ENCODE assay signal across 20 cellular contexts in the genomic region with DNA sequence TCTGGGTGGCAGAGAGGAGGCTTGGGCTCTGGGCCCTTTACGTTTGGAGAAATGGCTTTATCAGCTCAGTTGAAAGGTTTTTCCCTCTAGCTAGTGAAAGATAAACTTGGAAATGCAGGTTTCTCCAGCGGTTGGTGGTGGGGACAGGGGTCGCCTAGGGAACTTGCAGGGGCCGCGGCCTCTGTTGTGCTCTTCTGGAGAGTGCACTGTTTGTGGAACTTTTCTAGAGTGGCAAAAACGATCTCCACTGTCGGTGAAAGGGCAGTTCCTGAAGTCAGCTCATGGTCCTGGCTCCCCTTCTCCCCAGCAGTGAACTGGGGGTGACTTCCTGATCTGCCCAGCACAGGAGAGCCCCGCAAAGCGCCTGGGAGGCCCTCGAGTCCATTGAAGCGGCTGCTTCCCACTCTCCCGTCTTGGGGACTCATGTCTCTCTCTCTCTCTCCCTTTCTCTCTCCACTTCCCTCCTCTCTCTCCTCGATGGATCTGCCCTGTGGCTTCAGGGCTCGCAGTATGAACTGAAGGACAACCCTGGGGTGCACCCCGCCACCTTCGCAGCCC. TPM values are rescaled to one million over a fixed set of nuclear protein-coding genes. Genes with fewer than 3 reads are reported as not detected.
A peak's percentile ranks its signal among the peaks of the same experiment; 100 is the strongest.
DNase-seq lines count a peak whose midpoint lies in the region; ATAC-seq, FAIRE-seq and TF ChIP-seq lines count a peak whose summit lies in the region.
"Had no signal": no experiment of that assay in that cellular context is flagged by ENCODE, and none has a peak within 500 bp of the region (broad histone marks: within the 10 kb centered on the region; RNA-seq: fewer than 3 reads in every experiment).

No MANE protein-coding gene starts in this region.

- ATAC-seq in GM21526 (IDR thresholded peaks at IDR 0.05; ENCODE audit: low FRiP score, unreplicated experiment) (no peak), GM18511 (IDR thresholded peaks at IDR 0.05; ENCODE audit: unreplicated experiment) (no peak)
- ATAC-seq: activated CD8-positive, alpha-beta memory T cell treated with anti-CD3 and anti-CD28 coated beads, Interleukin-2, amount 10 ng/mL, durations not matched to agents 7 days and 5 days; naive thymus-derived CD8-positive, alpha-beta T cell; right cardiac atrium; Right ventricle myocardium inferior had no signal

- H2BK20ac ChIP-seq in H1 (ENCODE audit: low read length), result no peak overlapping the region; the same call in 1 of the 2 replicates

- H3K9ac ChIP-seq in BLaER1 (peak overlapping the region; percentile 95), HUES48 (ENCODE audit: low read depth, low read length) (no peak overlapping the region), H1 (replicated peaks in 1 of 4; ENCODE audit: extremely low read depth in 1 of 4, low read depth in 3 of 4, low read length in 3 of 4) (no peak overlapping the region; a peak in 1 of 7 replicates), mesendoderm (ENCODE audit: low read length) (peak overlapping the region; percentile 24)

- H4K20me1 ChIP-seq in BLaER1 (peaks cover 91% of the 10 kb centered on the region), H1 (replicated peaks in 1 of 2; ENCODE audit: control insufficient read depth in 1 of 2, insufficient read depth in 2 of 2, low read length in 2 of 2) (peaks cover 10 to 12% of the 10 kb centered on the region in 2 experiments)

- H3K27me3 ChIP-seq in BLaER1 (peaks cover 100% of the 10 kb centered on the region), HUES48 (ENCODE audit: control insufficient read depth, insufficient read depth, low read length) (peaks cover 94% of the 10 kb centered on the region), H1 (replicated peaks in 1 of 4; ENCODE audit: control insufficient read depth in 3 of 4, extremely low read depth in 1 of 4, insufficient read depth in 3 of 4, low read length in 3 of 4) (peaks cover 79 to 94% (median 86%) of the 10 kb centered on the region in 4 experiments), mesendoderm (ENCODE audit: insufficient read depth, low read length, poor library complexity) (peaks cover 58% of the 10 kb centered on the region)

- H2BK120ac ChIP-seq in H1 (replicated peaks; ENCODE audit: low read depth, low read length) (peak overlapping the region; percentile 72), mesendoderm (ENCODE audit: low read depth, low read length) (no peak overlapping the region)

- TF ChIP-seq RAD21 in H1 (IDR thresholded peaks at IDR 0.05 in 1 of 2, conservative IDR thresholded peaks at IDR 0.05 in 1 of 2; ENCODE audit: low read depth in 2 of 2, low read length in 2 of 2), result no peak

- H3K4ac ChIP-seq in H1 (replicated peaks; ENCODE audit: insufficient read length, low read depth, low read length) (no peak overlapping the region), mesendoderm (ENCODE audit: low read depth, low read length) (no peak overlapping the region)

- H3K23ac ChIP-seq in H1 (ENCODE audit: insufficient read length) (no peak overlapping the region), mesendoderm (ENCODE audit: low read length) (peak overlapping the region; percentile 29)

- no peak for TF ChIP-seq CTCF in H1 (IDR thresholded peaks at IDR 0.05; ENCODE audit: control extremely low read depth in 1 of 3, insufficient read depth in 1 of 3, low read depth in 1 of 3, low read length in 3 of 3)

- H3K36me3 ChIP-seq in BLaER1 (peaks cover 38% of the 10 kb centered on the region), HUES48 (ENCODE audit: control insufficient read depth, insufficient read depth, low read length) (no peaks in the 10 kb centered on the region), H1 (ENCODE audit: control insufficient read depth in 2 of 4, insufficient read depth in 4 of 4, low read length in 3 of 4) (peaks cover 0 to 3% (median 0%) of the 10 kb centered on the region in 4 experiments; a peak in 2 of 8 replicates), mesendoderm (ENCODE audit: control insufficient read depth, insufficient read depth, low read length) (no peaks in the 10 kb centered on the region)

- H2BK12ac ChIP-seq in H1 (ENCODE audit: low read depth, low read length), result peak overlapping the region; percentile 97; the same call in 1 of the 2 replicates

- no peak overlapping the region for H2AFZ ChIP-seq in H1 (ENCODE audit: low read length)

- peaks cover 34% of the 10 kb centered on the region; the same call in 1 of the 2 replicates for H3K23me2 ChIP-seq in H1 (ENCODE audit: low read depth, low read length)

- H3K79me2 ChIP-seq in H1 (ENCODE audit: control insufficient read depth in 1 of 2, insufficient read depth in 2 of 2, low read length in 2 of 2) (0 out of 4 replicates have a peak, but pooled peaks cover 0 to 6% of the 10 kb centered on the region in 2 experiments), mesendoderm (ENCODE audit: control insufficient read depth, insufficient read depth, low read length) (no peaks in the 10 kb centered on the region)

- FAIRE-seq in H1 (lab: Jason Lieb, UNC), result no peak
- FAIRE-seq: GM12891 had no signal

- H4K8ac ChIP-seq in H1 (ENCODE audit: extremely low read depth, insufficient read depth, low read length) (no peak overlapping the region), mesendoderm (ENCODE audit: low read depth, low read length) (no peak overlapping the region)

- POLR2A ChIA-PET in H1 (lab: Charles Lee; ENCODE audit: partially characterized antibody), result no interaction called here

- CTCF ChIA-PET in H1 (lab: Charles Lee; ENCODE audit: partially characterized antibody), result interaction anchor here (0.5 to 1.1 kb wide), 3 partner anchors 24 to 208 kb away, joined by 3 to 4 read pairs (median 3); no protein-coding TSS in a partner anchor

- no peak overlapping the region for H4K91ac ChIP-seq in H1 (replicated peaks; ENCODE audit: insufficient read length, low read length)

- no peak overlapping the region for H3K56ac ChIP-seq in H1 (replicated peaks; ENCODE audit: insufficient read length, low read depth, low read length)
- H3K56ac ChIP-seq in mesendoderm (ENCODE audit: low read length), result peak overlapping the region; percentile 67

- TF ChIP-seq POLR2A in H1 (IDR thresholded peaks at IDR 0.05; ENCODE audit: control extremely low read depth in 1 of 2, low read depth in 2 of 2, low read length in 2 of 2), result no peak

- H3K9me3 ChIP-seq in BLaER1 (no peaks in the 10 kb centered on the region), HUES48 (ENCODE audit: control insufficient read depth, insufficient read depth, low read length) (no peaks in the 10 kb centered on the region), H1 (ENCODE audit: insufficient read depth in 2 of 2, low read depth in 1 of 2, low read length in 1 of 2) (no peaks in the 10 kb centered on the region; a peak in 1 of 4 replicates)

- H3K4me3 ChIP-seq in BLaER1 (peak overlapping the region; percentile 82), HUES48 (ENCODE audit: low read depth, low read length) (peak overlapping the region; percentile 58), H1 (ENCODE audit: extremely low read depth in 1 of 4, insufficient read depth in 2 of 4, low read depth in 3 of 4, low read length in 4 of 4) (peak overlapping the region; percentile 11 to 69 (median 52); a peak in 7 of 8 replicates), mesendoderm (ENCODE audit: low read length) (no peak overlapping the region)

- peak overlapping the region; percentile 32 for H3K18ac ChIP-seq in H1 (ENCODE audit: extremely low read depth, low read length)
- H3K18ac ChIP-seq in mesendoderm (ENCODE audit: low read length), result no peak overlapping the region

- H3K14ac ChIP-seq in H1 (ENCODE audit: insufficient read length), result no peak overlapping the region

- no peak overlapping the region for H2BK15ac ChIP-seq in H1 (ENCODE audit: low read length)
- H2BK15ac ChIP-seq in mesendoderm (replicated peaks; ENCODE audit: low read depth), result no peak overlapping the region

- TF ChIP-seq EP300 in H1 (IDR thresholded peaks at IDR 0.05; ENCODE audit: borderline replicate concordance in 1 of 2, low read depth in 2 of 2, low read length in 2 of 2), result no peak

- H2AK5ac ChIP-seq in H1 (ENCODE audit: low read depth, low read length) (no peak overlapping the region), mesendoderm (ENCODE audit: low read length) (no peak overlapping the region)

- DNase-seq in H1 (ENCODE audit: low read depth in 1 of 2, low spot score in 2 of 2) (peak in 1 of 2 experiments; percentile 52), mesendoderm (peak; percentile 54), NCI-H1436 treated with DMSO at 0.1 percent for 48 hours (lab: John Stamatoyannopoulos, UW) (no peak), HuH-7.5 (ENCODE audit: low spot score) (no peak)
- DNase-seq: activated CD4-positive, CD25-positive, alpha-beta regulatory T cell treated with anti-CD3 and anti-CD28 coated beads, Interleukin-2, amount 50 U/mL, for 72 hours; activated CD8-positive, alpha-beta memory T cell treated with anti-CD3 and anti-CD28 coated beads, Interleukin-2, amount 10 ng/mL, durations not matched to agents 7 days and 5 days; activated gamma-delta T cell treated with Interleukin-2 at 50 U/mL for 16 hours; COR-L47; HCEC 1CT; naive thymus-derived CD8-positive, alpha-beta T cell; NCI-H187; NCI-H446 treated with DMSO at 0.1 percent for 48 hours; right cardiac atrium had no signal

- H2BK5ac ChIP-seq in H1 (ENCODE audit: low read depth, low read length) (no peak overlapping the region), mesendoderm (ENCODE audit: low read length) (no peak overlapping the region)

- H3K4me1 ChIP-seq in BLaER1 (peaks cover 29% of the 10 kb centered on the region), HUES48 (ENCODE audit: control insufficient read depth, insufficient read depth, low read length) (peaks cover 26% of the 10 kb centered on the region), H1 (replicated peaks in 1 of 4; ENCODE audit: control insufficient read depth in 3 of 4, insufficient read depth in 4 of 4, low read length in 3 of 4) (peaks cover 0 to 41% (median 16%) of the 10 kb centered on the region in 4 experiments; a peak in 6 of 7 replicates), mesendoderm (ENCODE audit: control insufficient read depth, low read depth, low read length) (peaks cover 2% of the 10 kb centered on the region)

- H4K5ac ChIP-seq in H1 (ENCODE audit: insufficient read length, low read depth, low read length) (no peak overlapping the region), mesendoderm (ENCODE audit: low read length) (no peak overlapping the region)

- 2% methylated on average over 15 of the region's 16 CpGs; no CpG with 5 or more reads in 1 of the 2 experiments for WGBS in H1 (ENCODE audit: extremely low coverage in 1 of 2, insufficient coverage in 1 of 2, insufficient read length in 1 of 2, insufficient replicate concordance in 2 of 2, low coverage in 1 of 2, low lambda C conversion rate in 2 of 2, missing lambda C conversion rate in 1 of 2), 2 experiments
- WGBS in mesendoderm (ENCODE audit: extremely low coverage, insufficient coverage, low lambda C conversion rate), result no CpG with 5 or more reads among the region's 16 CpGs

- H3K79me1 ChIP-seq in H1 (ENCODE audit: low read depth, low read length) (no peaks in the 10 kb centered on the region), mesendoderm (ENCODE audit: low read length) (no peaks in the 10 kb centered on the region)

- H3K27ac ChIP-seq in BLaER1, result peak overlapping the region; percentile 94
- H3K27ac ChIP-seq in HUES48 (ENCODE audit: low read depth, low read length), result no peak overlapping the region
- no peak overlapping the region for H3K27ac ChIP-seq in H1 (ENCODE audit: low read depth, low read length)
- no peak overlapping the region for H3K27ac ChIP-seq in mesendoderm (ENCODE audit: low read depth, low read length)

- peak overlapping the region; percentile 91 for H3K4me2 ChIP-seq in BLaER1
- peak overlapping the region; percentile 81 for H3K4me2 ChIP-seq in H1 (ENCODE audit: insufficient read depth in 1 of 2, low read depth in 2 of 2, low read length in 2 of 2)
- H3K4me2 ChIP-seq in mesendoderm (ENCODE audit: low read length), result peak overlapping the region; percentile 46

RNA-seq across cellular contexts. Expression of a gene that starts 3.2 kb away (rescaled TPM):
- total RNA-seq in H1 (2021; fragmentation: NEBNext Ultra II Directional; extraction: Animal tissue kit (Norgen Biotek cat#: 25700)), result 3.9 and 5.1 TPM in 2 replicates
- 2.6 and 10.6 TPM in 2 replicates for polyA plus RNA-seq in H1 (2011; rRNA removed)
- 8.5 TPM for polyA plus RNA-seq in H1 (2011; cell fraction: cytosol; rRNA removed)
- 9.3 TPM for polyA plus RNA-seq in H1 (2011; cell fraction: nucleus; rRNA removed)
- 4.0 to 6.1 TPM (median 5.3 TPM) in 4 replicates for polyA plus RNA-seq in H1 (2012, experiment 1 of 2)
- polyA plus RNA-seq in H1 (2012, experiment 2 of 2), result 2.8 TPM
- polyA plus RNA-seq in H1 (2013, experiment 1 of 2), result 0.41 TPM
- polyA plus RNA-seq in H1 (2013, experiment 2 of 2), result 0.28 TPM
- polyA minus RNA-seq in H1 (2011; rRNA and poly(A)+ RNA removed), result 0.54 and 1.5 TPM in 2 replicates
- polyA minus RNA-seq in H1 (2011; cell fraction: cytosol; rRNA and poly(A)+ RNA removed), result 6.5 TPM
- polyA minus RNA-seq in H1 (2011; cell fraction: nucleus; rRNA and poly(A)+ RNA removed), result 8.3 TPM
- polyA plus RNA-seq in mesendoderm (2013, experiment 1 of 2), result 0.38 TPM
- polyA plus RNA-seq in mesendoderm (2013, experiment 2 of 2), result 0.52 TPM
- total RNA-seq: activated CD8-positive, alpha-beta memory T cell treated with anti-CD3 and anti-CD28 coated beads, Interleukin-2, amount 10 ng/mL, durations not matched to agents 7 days and 5 days; naive thymus-derived CD8-positive, alpha-beta T cell; right cardiac atrium had no signal
- polyA plus RNA-seq: AG04450; naive thymus-derived CD8-positive, alpha-beta T cell had no signal

Comparison
In these comparisons a context has a peak if more than half of its experiments do, and no peak if none do; other contexts are left out.
1. H3K9ac ChIP-seq: peak in BLaER1 (single experiment) and mesendoderm (single experiment); none in HUES48 (single experiment) and H1 (0 of 4).
2. Peak in every context shown above with its lines, with median percentiles within 50 percentile points of each other: H3K4me2 ChIP-seq.